ENCODE assay signal across 22 cellular contexts in genomic region chr19:5330307-5330720, GRCh38. TPM values are rescaled to one million over a fixed set of nuclear protein-coding genes. Genes with fewer than 3 reads are reported as not detected.
A peak's percentile ranks its signal among the peaks of the same experiment; 100 is the strongest.
DNase-seq lines count a peak whose midpoint lies in the region; ATAC-seq, FAIRE-seq and TF ChIP-seq lines count a peak whose summit lies in the region.
"Had no signal": no experiment of that assay in that cellular context is flagged by ENCODE, and none has a peak within 500 bp of the region (broad histone marks: within the 10 kb centered on the region; RNA-seq: fewer than 3 reads in every experiment).

No MANE protein-coding gene starts in this region.

- H3K36me3 ChIP-seq in K562 (ENCODE audit: control insufficient read depth, insufficient read depth, low read length) = no peaks in the 10 kb centered on the region
- H3K36me3 ChIP-seq in thyroid gland = no peaks in the 10 kb centered on the region
- H3K36me3 ChIP-seq: HAP-1 had no signal

- no peak overlapping the region for H3K4me2 ChIP-seq in K562 (ENCODE audit: insufficient read depth, low read length)

- H3K9ac ChIP-seq in K562 (ENCODE audit: insufficient read depth in 1 of 2, low read depth in 2 of 2, low read length in 2 of 2) = no peak overlapping the region

- no peaks in the 10 kb centered on the region for H3K9me1 ChIP-seq in K562 (ENCODE audit: control insufficient read depth, insufficient read depth, low read length)

- H3K27ac Mint-ChIP-seq in stimulated activated memory B cell treated with anti-CD40 and anti-IgM and Interleukin-4, amounts not matched to agents 10 μg/mL and 1 μg/mL and 100 μg/mL, for 72 hours = no peak overlapping the region
- H3K27ac Mint-ChIP-seq in nephron progenitor cell = no peak overlapping the region
- H3K27ac Mint-ChIP-seq: CD4-positive, CD25-positive, alpha-beta regulatory T cell had no signal

- TF ChIP-seq RAD21 in K562 (CRISPR knock-in tag; conservative IDR thresholded peaks at IDR 0.05 in 1 of 2, IDR thresholded peaks at IDR 0.05 in 1 of 2) = no peak

- BruUV-seq in K562 (replicated peaks; lab: Mats Ljungman, UMichigan) = no TSS peak

- intact Hi-C loops in K562 (cut with micrococcal nuclease) = no loop called here
- intact Hi-C loops in thyroid gland (cut with DNase I) = no loop called here

- no peak overlapping the region for H3K27ac ChIP-seq in K562 (ENCODE audit: extremely low read depth, low read depth, low read length)
- no peak overlapping the region for H3K27ac ChIP-seq in thyroid gland
- H3K27ac ChIP-seq: SK-N-MC had no signal

- TF ChIP-seq CTCF in GM10248 (IDR thresholded peaks at IDR 0.05; ENCODE audit: control extremely low read depth, extremely low read depth, low read depth, missing control alignments) = no peak
- no peak for TF ChIP-seq CTCF in GM13977 (IDR thresholded peaks at IDR 0.05; ENCODE audit: extremely low read depth, insufficient read depth, missing control alignments)
- TF ChIP-seq CTCF in K562 (IDR thresholded peaks at IDR 0.05 in 2 of 3, conservative IDR thresholded peaks at IDR 0.05 in 1 of 3; ENCODE audit: insufficient read depth in 2 of 3, low read depth in 1 of 3, low read length in 3 of 3) = no peak
- no peak for TF ChIP-seq CTCF in thyroid gland (IDR thresholded peaks at IDR 0.05)
- TF ChIP-seq CTCF in nephron progenitor cell (IDR thresholded peaks at IDR 0.05) = no peak

- H4K20me1 ChIP-seq in K562 (replicated peaks; ENCODE audit: control insufficient read depth, insufficient read depth, low read length) = 0 out of 2 replicates have a peak, but pooled peaks cover 7% of the 10 kb centered on the region

- no peak for ATAC-seq in K562
- peak; percentile 87 for ATAC-seq in stimulated activated memory B cell treated with anti-CD40 and anti-IgM and Interleukin-4, amounts not matched to agents 10 μg/mL and 1 μg/mL and 100 μg/mL, for 72 hours

- H2AFZ ChIP-seq in K562 (ENCODE audit: low read depth, low read length) = no peak overlapping the region

- H3K4me3 Mint-ChIP-seq in stimulated activated memory B cell treated with anti-CD40 and anti-IgM and Interleukin-4, amounts not matched to agents 10 μg/mL and 1 μg/mL and 100 μg/mL, for 72 hours = no peak overlapping the region
- H3K4me3 Mint-ChIP-seq in nephron progenitor cell = no peak overlapping the region
- H3K4me3 Mint-ChIP-seq: CD4-positive, CD25-positive, alpha-beta regulatory T cell; IgD-negative memory B cell had no signal

- no peaks in the 10 kb centered on the region for H3K9me3 Mint-ChIP-seq in stimulated activated memory B cell treated with anti-CD40 and anti-IgM and Interleukin-4, amounts not matched to agents 10 μg/mL and 1 μg/mL and 100 μg/mL, for 72 hours
- H3K9me3 Mint-ChIP-seq in nephron progenitor cell = no peaks in the 10 kb centered on the region
- H3K9me3 Mint-ChIP-seq: IgD-negative memory B cell had no signal

- H3K4me1 Mint-ChIP-seq in stimulated activated memory B cell treated with anti-CD40 and anti-IgM and Interleukin-4, amounts not matched to agents 10 μg/mL and 1 μg/mL and 100 μg/mL, for 72 hours = peaks cover 16% of the 10 kb centered on the region
- H3K4me1 Mint-ChIP-seq in nephron progenitor cell = peaks cover 7% of the 10 kb centered on the region

- DNase-seq in GM10248 (ENCODE audit: extremely low spot score) (peak; percentile 65), GM13977 (ENCODE audit: low spot score) (peak; percentile 81), K562 (ENCODE audit: extremely low read depth in 1 of 4, low spot score in 3 of 4) (no peak), GM19239 (ENCODE audit: insufficient read length, low spot score) (no peak), thyroid gland (no peak), nephron progenitor cell (no peak)
- DNase-seq: AML-193; CD4-positive, CD25-positive, alpha-beta regulatory T cell; COR-L47; DMS 273 treated with DMSO at 0.1 percent for 48 hours; GDM1; MM.1S; NCI-H1092 treated with DMSO at 0.1 percent for 48 hours; NCI-H2081 treated with DMSO at 0.1 percent for 48 hours; NCI-H510A; NCI-H774; SHP77 had no signal

- POLR2A ChIA-PET in GM10248 (lab: Yijun Ruan, JAX) (no interaction called here), K562 (lab: Yijun Ruan, JAX) (no interaction called here)

- in situ Hi-C loops in GM13977 (cut with MboI; ENCODE audit: low pct_unique_long_range_greater_than_20kb, low sequenced_read_pairs, unreplicated experiment) (no loop called here), K562 (cut with MboI) (no loop called here)

- TF ChIP-seq EP300 in K562 (IDR thresholded peaks at IDR 0.05; ENCODE audit: low read length) = no peak

- H3K4me1 ChIP-seq in K562 (replicated peaks in 1 of 2; ENCODE audit: control insufficient read depth in 2 of 2, insufficient read depth in 2 of 2, low read length in 2 of 2) (peaks cover 0 to 15% of the 10 kb centered on the region in 2 experiments; a peak in 3 of 5 replicates), thyroid gland (no peaks in the 10 kb centered on the region)
- H3K4me1 ChIP-seq: HAP-1 had no signal

- no peaks in the 10 kb centered on the region for H3K9me3 ChIP-seq in K562 (replicated peaks; ENCODE audit: control insufficient read depth, insufficient read depth, low read depth, low read length)
- no peaks in the 10 kb centered on the region for H3K9me3 ChIP-seq in thyroid gland
- H3K9me3 ChIP-seq: HAP-1 had no signal

- H3K27me3 Mint-ChIP-seq in stimulated activated memory B cell treated with anti-CD40 and anti-IgM and Interleukin-4, amounts not matched to agents 10 μg/mL and 1 μg/mL and 100 μg/mL, for 72 hours = peaks cover 58% of the 10 kb centered on the region
- no peaks in the 10 kb centered on the region for H3K27me3 Mint-ChIP-seq in nephron progenitor cell (ENCODE audit: low read depth, poor library complexity)

- WGBS in K562 (ENCODE audit: insufficient coverage, low coverage, missing lambda C conversion rate) = 26% methylated on average over 9 of the region's 10 CpGs
- WGBS in thyroid gland, 2 donors = 86 to 88% methylated on average over 5 to 10 of the region's 10 CpGs

- H3K36me3 Mint-ChIP-seq in stimulated activated memory B cell treated with anti-CD40 and anti-IgM and Interleukin-4, amounts not matched to agents 10 μg/mL and 1 μg/mL and 100 μg/mL, for 72 hours = no peaks in the 10 kb centered on the region
- peaks cover 9% of the 10 kb centered on the region for H3K36me3 Mint-ChIP-seq in nephron progenitor cell (ENCODE audit: low read depth)
- H3K36me3 Mint-ChIP-seq: CD4-positive, CD25-positive, alpha-beta regulatory T cell; IgD-negative memory B cell had no signal

- no peak overlapping the region for H3K4me3 ChIP-seq in K562
- H3K4me3 ChIP-seq in thyroid gland (replicated peaks in 1 of 3) = no peak overlapping the region
- H3K4me3 ChIP-seq: HAP-1, SK-N-MC had no signal

- H3K27me3 ChIP-seq in K562 (ENCODE audit: control insufficient read depth in 2 of 2, insufficient read depth in 2 of 2, low read length in 2 of 2) (peaks cover 2 to 18% of the 10 kb centered on the region in 2 experiments; a peak in 3 of 5 replicates), thyroid gland (peaks cover 4% of the 10 kb centered on the region)

- no peak for TF ChIP-seq POLR2A in K562 (conservative IDR thresholded peaks at IDR 0.05)
- no peak for TF ChIP-seq POLR2A in thyroid gland (IDR thresholded peaks at IDR 0.05)

- FAIRE-seq in K562 (lab: Jason Lieb, UNC) = no peak
- FAIRE-seq in GM19239 (lab: Jason Lieb, UNC) = no peak
- FAIRE-seq: HTR-8/SVneo had no signal

- CTCF ChIA-PET in GM10248 (lab: Yijun Ruan, JAX) = interaction anchor here (1.2 kb wide), 1 partner anchor 10 kb away, joined by 5 read pairs; the partner anchor contains the start of gene PTPRS
- CTCF ChIA-PET in K562 (lab: Yijun Ruan, JAX; ENCODE audit: low intra/inter-chr PET ratio) = no interaction called here

- H3K79me2 ChIP-seq in K562 (ENCODE audit: control insufficient read depth, insufficient read depth, low read length) = no peaks in the 10 kb centered on the region

TF ChIP-seq in K562, 482 proteins besides CTCF, POLR2A, EP300 and RAD21 (continues in another document):
- no peak for TF ChIP-seq PHB (CRISPR knock-in tag; IDR thresholded peaks at IDR 0.05)
- TF ChIP-seq NR2C1 (IDR thresholded peaks at IDR 0.05) = no peak
- TF ChIP-seq NR2C1 (tag; IDR thresholded peaks at IDR 0.05) = no peak
- TF ChIP-seq BCOR (IDR thresholded peaks at IDR 0.05) = peak; percentile 95
- TF ChIP-seq SMARCA5 (IDR thresholded peaks at IDR 0.05) = peak; percentile 77; the same call in 1 of the 2 replicates
- TF ChIP-seq ADNP (tag; IDR thresholded peaks at IDR 0.05) = peak; percentile 85
- no peak for TF ChIP-seq SNRNP70 (optimal IDR thresholded peaks at IDR 0.05; ENCODE audit: low read depth, low read length)
- TF ChIP-seq ZNF280A (IDR thresholded peaks at IDR 0.05; ENCODE audit: low read depth, partially characterized antibody) = no peak

RNA-seq across cellular contexts. Expression of gene PTPRS, which starts 10.3 kb away (rescaled TPM):
- 79.8 and 180 TPM in 2 replicates for total RNA-seq in K562 (2011; cell fraction: chromatin; rRNA removed; ENCODE audit: low replicate concordance)
- total RNA-seq in K562 (2011; cell fraction: nucleolus; rRNA removed) = 97.4 and 130 TPM in 2 replicates
- total RNA-seq in K562 (2011; cell fraction: nucleoplasm; rRNA removed) = 85.8 and 89.2 TPM in 2 replicates
- total RNA-seq in K562 (2014; rRNA removed) (26.4 and 28.0 TPM in 2 replicates), K562 (2014; rRNA removed; fragmentation: Illumina TruSeq; extraction: Trizol) (6.1 and 6.7 TPM in 2 replicates), K562 (2015; rRNA removed; fragmentation: Illumina TruSeq; extraction: Trizol) (14.1 and 15.1 TPM in 2 replicates), K562 (2021) (45.2 and 49.4 TPM in 2 replicates), thyroid gland (100 to 1,000 TPM; 182 to 387 (median 289) TPM)
- polyA plus RNA-seq in K562 (2011; rRNA removed) (14.9 and 17.4 TPM in 2 replicates), K562 (2014; fragmentation: Illumina TruSeq; extraction: Trizol) (8.3 and 10.7 TPM in 2 replicates), K562 (2014; fragmentation: Nextera tagmentation; extraction: Ambion mirVana) (1 to 10 TPM; 1.1 to 1.2 TPM), K562 (2014; rRNA removed) (26.9 and 27.4 TPM in 2 replicates)
- 14.3 and 32.7 TPM in 2 replicates for polyA plus RNA-seq in K562 (2011; cell fraction: cytosol; rRNA removed)
- 54.1 and 106 TPM in 2 replicates for polyA plus RNA-seq in K562 (2011; cell fraction: nucleus; rRNA removed)
- 23.1 and 29.5 TPM in 2 replicates for polyA plus RNA-seq in K562 (2012)
- 11.5 and 28.9 TPM in 2 replicates for polyA minus RNA-seq in K562 (2011; rRNA and poly(A)+ RNA removed)
- polyA minus RNA-seq in K562 (2011; cell fraction: cytosol; rRNA and poly(A)+ RNA removed) = 41.9 and 44.2 TPM in 2 replicates
- 27.2 and 33.5 TPM in 2 replicates for polyA minus RNA-seq in K562 (2011; cell fraction: nucleus; rRNA and poly(A)+ RNA removed)

Comparison
In these comparisons a context has a peak if more than half of its experiments do, and no peak if none do; other contexts are left out.
1. DNase-seq: peak in GM10248 (single experiment) and GM13977 (single experiment); none in K562 (0 of 4), GM19239 (single experiment), thyroid gland (0 of 2) and nephron progenitor cell (single experiment).